Comparison of ENCODE assay signal across 8 cellular contexts in genomic region chr10:120456143-120456625, GRCh38. TPM values are rescaled to one million over a fixed set of nuclear protein-coding genes. Genes with fewer than 3 reads are reported as not detected.
DNase-seq lines count a peak whose midpoint lies in the region; ATAC-seq and TF ChIP-seq lines count a peak whose summit lies in the region.

No MANE protein-coding gene starts in this region.

- H3K79me2 ChIP-seq in Karpas-422 (ENCODE audit: low read length) (no peaks in the 10 kb centered on the region), neural cell (replicated peaks; ENCODE audit: insufficient read depth, low read length) (no peaks in the 10 kb centered on the region)

- WGBS in ectodermal cell, 2 experiments = 9% methylated on average over 16 of the region's 16 CpGs

- no peak for TF ChIP-seq RAD21 in neural cell (conservative IDR thresholded peaks at IDR 0.05)

- H3K9me3 ChIP-seq in Karpas-422 (ENCODE audit: low read length) (no peaks in the 10 kb centered on the region), ectodermal cell (ENCODE audit: control insufficient read depth, low read length) (no peaks in the 10 kb centered on the region), neural cell (ENCODE audit: low read length) (no peaks in the 10 kb centered on the region)

- H3F3A ChIP-seq in neural cell (ENCODE audit: insufficient read depth, low read length, poor library complexity, severe bottlenecking) = no peaks in the 10 kb centered on the region

- H4K20me1 ChIP-seq in Karpas-422 (ENCODE audit: insufficient read depth, low read depth, low read length) (peaks cover 5% of the 10 kb centered on the region; the same call in 1 of the 2 replicates), neural cell (ENCODE audit: insufficient read depth) (no peaks in the 10 kb centered on the region)

- H3K4me2 ChIP-seq in Karpas-422 (ENCODE audit: low read depth, low read length, poor library complexity, severe bottlenecking) (peak overlapping the region; percentile 75), neural cell (ENCODE audit: low read length) (peak overlapping the region; percentile 65)

- H3K9me2 ChIP-seq in Karpas-422 (replicated peaks; ENCODE audit: insufficient read depth, low read length) (no peaks in the 10 kb centered on the region), neural cell (ENCODE audit: insufficient read depth, low read length) (no peaks in the 10 kb centered on the region)

- H3K27me3 ChIP-seq in Karpas-422 (ENCODE audit: low read length) = no peaks in the 10 kb centered on the region
- H3K27me3 ChIP-seq in ectodermal cell (ENCODE audit: control insufficient read depth, insufficient read depth, low read length, poor library complexity, severe bottlenecking) = peaks cover 60% of the 10 kb centered on the region
- H3K27me3 ChIP-seq in neural cell (ENCODE audit: insufficient read depth, low read depth, low read length) = peaks cover 25% of the 10 kb centered on the region

- no peak for TF ChIP-seq EP300 in neural cell (conservative IDR thresholded peaks at IDR 0.05; ENCODE audit: poor library complexity, severe bottlenecking)

- H3K4me3 ChIP-seq in AG10803 (ENCODE audit: low read length) (peak overlapping the region; percentile 78), Karpas-422 (ENCODE audit: low read length) (peak overlapping the region; percentile 75), ectodermal cell (ENCODE audit: insufficient read depth, low read depth, low read length) (peak overlapping the region; percentile 43), neural cell (ENCODE audit: low read length) (peak overlapping the region; percentile 71)

- DNase-seq in AG10803 (ENCODE audit: low read depth) (no peak), Karpas-422 (no peak)

- TF ChIP-seq CTCF in AG10803 (conservative IDR thresholded peaks at IDR 0.05; ENCODE audit: low read length) (no peak), neural cell (IDR thresholded peaks at IDR 0.05; ENCODE audit: poor library complexity, severe bottlenecking) (no peak)

- H3K36me3 ChIP-seq in Karpas-422 (ENCODE audit: insufficient read depth, low read length) (no peaks in the 10 kb centered on the region), ectodermal cell (ENCODE audit: control insufficient read depth, insufficient read depth, low read length) (no peaks in the 10 kb centered on the region), neural cell (ENCODE audit: insufficient read depth, low read length) (no peaks in the 10 kb centered on the region)

- ATAC-seq in GM18511 (IDR thresholded peaks at IDR 0.05; ENCODE audit: unreplicated experiment) (no peak), HG03175 (IDR thresholded peaks at IDR 0.05; ENCODE audit: unreplicated experiment) (no peak), GM18870 (IDR thresholded peaks at IDR 0.05; ENCODE audit: unreplicated experiment) (no peak)
- no peak for ATAC-seq in activated CD4-positive, CD25-positive, alpha-beta regulatory T cell treated with anti-CD3 and anti-CD28 coated beads, Interleukin-2, amount 50 U/mL, for 24 hours

- H3K27ac ChIP-seq in Karpas-422 (ENCODE audit: low read length) = no peak overlapping the region
- H3K27ac ChIP-seq in ectodermal cell (ENCODE audit: insufficient read depth, low read depth, low read length, poor library complexity, severe bottlenecking) = no peak overlapping the region
- no peak overlapping the region for H3K27ac ChIP-seq in neural cell (ENCODE audit: low read length)

- H2AFZ ChIP-seq in Karpas-422 (ENCODE audit: low read length) (no peak overlapping the region; the same call in 1 of the 2 replicates), neural cell (ENCODE audit: low read depth, low read length) (no peak overlapping the region)

- peaks cover 8% of the 10 kb centered on the region for H3K4me1 ChIP-seq in Karpas-422 (ENCODE audit: low read length)
- peaks cover 10% of the 10 kb centered on the region for H3K4me1 ChIP-seq in ectodermal cell (ENCODE audit: control insufficient read depth, insufficient read depth, low read length)

- H3K9ac ChIP-seq in Karpas-422 (ENCODE audit: low read length) (peak overlapping the region; percentile 69), neural cell (ENCODE audit: low read length) (peak overlapping the region; percentile 62)

TF ChIP-seq in neural cell, 6 proteins besides CTCF, POLR2A, EP300 and RAD21:
- TF ChIP-seq TAF1 (IDR thresholded peaks at IDR 0.05; ENCODE audit: low read depth) = no peak
- no peak for TF ChIP-seq SMC3 (conservative IDR thresholded peaks at IDR 0.05; ENCODE audit: poor library complexity)
- no peak for TF ChIP-seq POLR2AphosphoS5 (IDR thresholded peaks at IDR 0.05)
- no peak for TF ChIP-seq EZH2 (IDR thresholded peaks at IDR 0.05; ENCODE audit: borderline replicate concordance, insufficient read depth, low read length, poor library complexity, severe bottlenecking)
- no peak for TF ChIP-seq MXI1 (conservative IDR thresholded peaks at IDR 0.05; ENCODE audit: poor library complexity, severe bottlenecking)
- TF ChIP-seq REST (IDR thresholded peaks at IDR 0.05; ENCODE audit: borderline replicate concordance) = no peak

RNA-seq across cellular contexts. Expression of gene PLPP4, which starts 0.8 kb away (rescaled TPM):
- total RNA-seq in Karpas-422 (2014; rRNA removed; shearing (Covaris generic); ENCODE audit: low replicate concordance) = 6.7 and 9.7 TPM in 2 replicates
- polyA plus RNA-seq in ectodermal cell (2013, experiment 1 of 4) = 0.85 TPM
- polyA plus RNA-seq in ectodermal cell (2013, experiment 2 of 4) = 2.5 TPM
- polyA plus RNA-seq in ectodermal cell (2013, experiment 3 of 4) = 0.85 TPM
- polyA plus RNA-seq in ectodermal cell (2013, experiment 4 of 4) = 1.1 TPM
- polyA plus RNA-seq in neural cell = 4.4 and 8.3 TPM in 2 replicates
- 4.3 and 6.1 TPM in 2 replicates for polyA minus RNA-seq in neural cell
